ENCODE assay signal across 19 cellular contexts in genomic region chr5:36948041-36948440, GRCh38.
DNase-seq lines count a peak whose midpoint lies in the region; ATAC-seq and TF ChIP-seq lines count a peak whose summit lies in the region.
"Had no signal": no experiment of that assay in that cellular context is flagged by ENCODE, and none has a peak within 500 bp of the region (broad histone marks: within the 10 kb centered on the region; RNA-seq: fewer than 3 reads in every experiment).

No MANE protein-coding gene starts in this region.

- no peak for ATAC-seq in GM18868 (IDR thresholded peaks at IDR 0.05; ENCODE audit: unreplicated experiment)
- no peak for ATAC-seq in HG03520 (IDR thresholded peaks at IDR 0.05; ENCODE audit: unreplicated experiment)
- ATAC-seq: GM12878 had no signal

- DNase-seq in EH (ENCODE audit: low read depth) (peak; percentile 87), LHCN-M2 (ENCODE audit: low read depth) (peak; percentile 65), cardiac fibroblast (ENCODE audit: low read depth in 2 of 2) (peak; percentile 36 to 71), kidney tubule cell (ENCODE audit: low spot score) (peak; percentile 88), OCI-M2 (lab: John Stamatoyannopoulos, UW; ENCODE audit: unreplicated experiment) (no peak)
- no peak for DNase-seq in activated effector memory CD4-positive, alpha-beta T cell treated with Interleukin-2 at 50 U/mL for 16 hours
- DNase-seq: activated CD8-positive, alpha-beta memory T cell treated with anti-CD3 and anti-CD28 coated beads for 24 hours; DMS79 treated with DMSO at 0.1 percent for 48 hours; effector CD4-positive, alpha-beta T cell; head of caudate nucleus; NCI-H1694; NCI-H82; retina; SIG-M5; stimulated activated CD8-positive, alpha-beta memory T cell treated with anti-CD3 and anti-CD28 coated beads, Interleukin-4, amount 100 ng/mL, for 48 hours; testis had no signal

- no peak overlapping the region for H3K4me3 ChIP-seq in cardiac fibroblast (replicated peaks in 1 of 2; ENCODE audit: low read depth in 2 of 2, low read length in 2 of 2)
- H3K4me3 ChIP-seq: GM12878, testis had no signal

- TF ChIP-seq CTCF in cardiac fibroblast (IDR thresholded peaks at IDR 0.05; ENCODE audit: low read depth, low read length) = no peak

Comparison
In these comparisons a context has a peak if more than half of its experiments do, and no peak if none do; other contexts are left out.
1. DNase-seq: peak in EH (single experiment), LHCN-M2 (single experiment), cardiac fibroblast (2 of 2) and kidney tubule cell (single experiment); none in activated effector memory CD4-positive, alpha-beta T cell treated with Interleukin-2 at 50 U/mL for 16 hours (single experiment) and OCI-M2 (single experiment).